In genomic region chr4:4526401-4526800, GRCh38 we compare ENCODE assay signal across 5 cellular contexts.
"Had no signal": no experiment of that assay in that cellular context is flagged by ENCODE, and none has a peak within 500 bp of the region (broad histone marks: within the 10 kb centered on the region; RNA-seq: fewer than 3 reads in every experiment).

No MANE protein-coding gene starts in this region.

- H2AFZ ChIP-seq: GM23338 had no signal

- H3K27ac Mint-ChIP-seq: GM23338, H9 had no signal

- DNase-seq: H9, HCEC 1CT, IMR-90 had no signal

- H3K9me3 Mint-ChIP-seq: GM23338, H9 had no signal

- H3K4me3 Mint-ChIP-seq: GM23338, H9 had no signal

- H3K4me3 ChIP-seq: GM23338, K562 had no signal

- ATAC-seq: GM23338, K562 had no signal

- H3K4me2 ChIP-seq: GM23338 had no signal
